ENCODE assay signal across 1 cellular context in genomic region chr1:145425436-145426029, GRCh38.
TF ChIP-seq lines count a peak whose summit lies in the region.

A gene with protein sequence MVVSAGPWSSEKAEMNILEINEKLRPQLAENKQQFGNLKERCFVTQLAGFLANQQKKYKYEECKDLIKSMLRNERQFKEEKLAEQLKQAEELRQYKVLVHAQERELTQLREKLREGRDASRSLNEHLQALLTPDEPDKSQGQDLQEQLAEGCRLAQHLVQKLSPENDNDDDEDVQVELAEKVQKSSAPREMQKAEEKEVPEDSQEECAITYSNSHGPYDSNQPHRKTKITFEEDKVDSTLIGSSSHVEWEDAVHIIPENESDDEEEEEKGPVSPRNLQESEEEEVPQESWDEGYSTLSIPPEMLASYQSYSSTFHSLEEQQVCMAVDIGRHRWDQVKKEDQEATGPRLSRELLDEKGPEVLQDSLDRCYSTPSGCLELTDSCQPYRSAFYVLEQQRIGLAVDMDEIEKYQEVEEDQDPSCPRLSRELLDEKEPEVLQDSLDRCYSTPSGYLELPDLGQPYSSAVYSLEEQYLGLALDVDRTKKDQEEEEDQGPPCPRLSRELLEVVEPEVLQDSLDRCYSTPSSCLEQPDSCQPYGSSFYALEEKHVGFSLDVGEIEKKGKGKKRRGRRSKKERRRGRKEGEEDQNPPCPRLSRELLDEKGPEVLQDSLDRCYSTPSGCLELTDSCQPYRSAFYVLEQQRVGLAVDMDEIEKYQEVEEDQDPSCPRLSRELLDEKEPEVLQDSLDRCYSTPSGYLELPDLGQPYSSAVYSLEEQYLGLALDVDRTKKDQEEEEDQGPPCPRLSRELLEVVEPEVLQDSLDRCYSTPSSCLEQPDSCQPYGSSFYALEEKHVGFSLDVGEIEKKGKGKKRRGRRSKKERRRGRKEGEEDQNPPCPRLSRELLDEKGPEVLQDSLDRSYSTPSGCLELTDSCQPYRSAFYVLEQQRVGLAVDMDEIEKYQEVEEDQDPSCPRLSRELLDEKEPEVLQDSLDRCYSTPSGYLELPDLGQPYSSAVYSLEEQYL (N-terminal part only) (minus strand): TSS chr1:145425603. CDS start chr1:145405272, 20,331 bp downstream.

TF ChIP-seq in K562, 482 proteins besides CTCF, POLR2A, EP300 and RAD21 (continued from another document and continues in another):
- TF ChIP-seq, protein P1, sequence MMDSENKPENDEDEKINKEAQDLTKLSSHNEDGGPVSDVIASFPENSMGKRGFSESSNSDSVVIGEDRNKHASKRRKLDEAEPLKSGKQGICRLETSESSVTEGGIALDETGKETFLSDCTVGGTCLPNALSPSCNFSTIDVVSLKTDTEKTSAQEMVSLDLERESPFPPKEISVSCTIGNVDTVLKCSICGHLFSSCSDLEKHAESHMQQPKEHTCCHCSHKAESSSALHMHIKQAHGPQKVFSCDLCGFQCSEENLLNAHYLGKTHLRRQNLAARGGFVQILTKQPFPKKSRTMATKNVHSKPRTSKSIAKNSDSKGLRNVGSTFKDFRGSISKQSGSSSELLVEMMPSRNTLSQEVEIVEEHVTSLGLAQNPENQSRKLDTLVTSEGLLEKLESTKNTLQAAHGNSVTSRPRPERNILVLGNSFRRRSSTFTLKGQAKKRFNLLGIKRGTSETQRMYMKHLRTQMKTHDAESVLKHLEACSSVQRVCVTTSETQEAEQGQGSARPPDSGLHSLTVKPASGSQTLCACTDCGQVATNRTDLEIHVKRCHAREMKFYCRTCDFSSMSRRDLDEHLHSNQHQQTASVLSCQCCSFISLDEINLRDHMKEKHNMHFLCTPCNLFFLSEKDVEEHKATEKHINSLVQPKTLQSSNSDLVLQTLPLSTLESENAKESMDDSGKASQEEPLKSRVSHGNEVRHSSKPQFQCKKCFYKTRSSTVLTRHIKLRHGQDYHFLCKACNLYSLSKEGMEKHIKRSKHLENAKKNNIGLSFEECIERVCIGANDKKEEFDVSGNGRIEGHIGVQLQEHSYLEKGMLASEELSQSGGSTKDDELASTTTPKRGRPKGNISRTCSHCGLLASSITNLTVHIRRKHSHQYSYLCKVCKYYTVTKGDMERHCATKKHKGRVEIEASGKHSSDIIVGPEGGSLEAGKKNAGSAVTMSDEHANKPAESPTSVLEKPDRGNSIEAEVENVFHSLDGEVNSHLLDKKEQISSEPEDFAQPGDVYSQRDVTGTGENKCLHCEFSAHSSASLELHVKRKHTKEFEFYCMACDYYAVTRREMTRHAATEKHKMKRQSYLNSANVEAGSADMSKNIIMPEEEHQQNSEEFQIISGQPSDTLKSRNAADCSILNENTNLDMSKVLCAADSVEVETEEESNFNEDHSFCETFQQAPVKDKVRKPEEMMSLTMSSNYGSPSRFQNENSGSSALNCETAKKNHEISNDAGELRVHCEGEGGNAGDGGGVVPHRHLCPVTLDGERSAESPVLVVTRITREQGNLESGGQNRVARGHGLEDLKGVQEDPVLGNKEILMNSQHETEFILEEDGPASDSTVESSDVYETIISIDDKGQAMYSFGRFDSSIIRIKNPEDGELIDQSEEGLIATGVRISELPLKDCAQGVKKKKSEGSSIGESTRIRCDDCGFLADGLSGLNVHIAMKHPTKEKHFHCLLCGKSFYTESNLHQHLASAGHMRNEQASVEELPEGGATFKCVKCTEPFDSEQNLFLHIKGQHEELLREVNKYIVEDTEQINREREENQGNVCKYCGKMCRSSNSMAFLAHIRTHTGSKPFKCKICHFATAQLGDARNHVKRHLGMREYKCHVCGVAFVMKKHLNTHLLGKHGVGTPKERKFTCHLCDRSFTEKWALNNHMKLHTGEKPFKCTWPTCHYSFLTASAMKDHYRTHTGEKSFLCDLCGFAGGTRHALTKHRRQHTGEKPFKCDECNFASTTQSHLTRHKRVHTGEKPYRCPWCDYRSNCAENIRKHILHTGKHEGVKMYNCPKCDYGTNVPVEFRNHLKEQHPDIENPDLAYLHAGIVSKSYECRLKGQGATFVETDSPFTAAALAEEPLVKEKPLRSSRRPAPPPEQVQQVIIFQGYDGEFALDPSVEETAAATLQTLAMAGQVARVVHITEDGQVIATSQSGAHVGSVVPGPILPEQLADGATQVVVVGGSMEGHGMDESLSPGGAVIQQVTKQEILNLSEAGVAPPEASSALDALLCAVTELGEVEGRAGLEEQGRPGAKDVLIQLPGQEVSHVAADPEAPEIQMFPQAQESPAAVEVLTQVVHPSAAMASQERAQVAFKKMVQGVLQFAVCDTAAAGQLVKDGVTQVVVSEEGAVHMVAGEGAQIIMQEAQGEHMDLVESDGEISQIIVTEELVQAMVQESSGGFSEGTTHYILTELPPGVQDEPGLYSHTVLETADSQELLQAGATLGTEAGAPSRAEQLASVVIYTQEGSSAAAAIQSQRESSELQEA (IDR thresholded peaks at IDR 0.05; ENCODE audit: low read depth): no peak; the same call in 1 of the 2 replicates
- no peak for TF ChIP-seq ZNF830 (CRISPR knock-in tag; IDR thresholded peaks at IDR 0.05)
- TF ChIP-seq THAP12 (CRISPR knock-in tag; IDR thresholded peaks at IDR 0.05): peak; percentile 29; the same call in 1 of the 2 replicates
- no peak for TF ChIP-seq TAF9B (IDR thresholded peaks at IDR 0.05; ENCODE audit: partially characterized antibody)
- no peak for TF ChIP-seq HBP1 (CRISPR knock-in tag; IDR thresholded peaks at IDR 0.05)
- TF ChIP-seq, protein P2, sequence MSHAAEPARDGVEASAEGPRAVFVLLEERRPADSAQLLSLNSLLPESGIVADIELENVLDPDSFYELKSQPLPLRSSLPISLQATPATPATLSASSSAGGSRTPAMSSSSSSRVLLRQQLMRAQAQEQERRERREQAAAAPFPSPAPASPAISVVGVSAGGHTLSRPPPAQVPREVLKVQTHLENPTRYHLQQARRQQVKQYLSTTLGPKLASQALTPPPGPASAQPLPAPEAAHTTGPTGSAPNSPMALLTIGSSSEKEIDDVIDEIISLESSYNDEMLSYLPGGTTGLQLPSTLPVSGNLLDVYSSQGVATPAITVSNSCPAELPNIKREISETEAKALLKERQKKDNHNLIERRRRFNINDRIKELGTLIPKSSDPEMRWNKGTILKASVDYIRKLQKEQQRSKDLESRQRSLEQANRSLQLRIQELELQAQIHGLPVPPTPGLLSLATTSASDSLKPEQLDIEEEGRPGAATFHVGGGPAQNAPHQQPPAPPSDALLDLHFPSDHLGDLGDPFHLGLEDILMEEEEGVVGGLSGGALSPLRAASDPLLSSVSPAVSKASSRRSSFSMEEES (CRISPR knock-in tag; IDR thresholded peaks at IDR 0.05): no peak
- no peak for TF ChIP-seq CEBPZ (IDR thresholded peaks at IDR 0.05; ENCODE audit: borderline replicate concordance, low read depth, low read length)
- TF ChIP-seq TAF1 (IDR thresholded peaks at IDR 0.05; ENCODE audit: control insufficient read depth, extremely low read depth, insufficient read depth, low read length, severe bottlenecking): no peak
- no peak for TF ChIP-seq ZBTB12 (CRISPR knock-in tag; IDR thresholded peaks at IDR 0.05)
- TF ChIP-seq UBTF (IDR thresholded peaks at IDR 0.05; ENCODE audit: borderline replicate concordance in 1 of 2, low read depth in 2 of 2, low read length in 2 of 2): 0 out of 4 replicates have a peak, but pooled peaks of 1 of the 2 experiments have one; percentile 37
- no peak for TF ChIP-seq ZNF124 (CRISPR knock-in tag; IDR thresholded peaks at IDR 0.05)
- TF ChIP-seq HDAC2 (IDR thresholded peaks at IDR 0.05): 0 out of 2 replicates have a peak, but pooled peaks have one; percentile 20
- no peak for TF ChIP-seq PPARD (CRISPR knock-in tag; IDR thresholded peaks at IDR 0.05)
- TF ChIP-seq POLR2G (IDR thresholded peaks at IDR 0.05; ENCODE audit: low read depth, low read length): peak; percentile 67
- no peak for TF ChIP-seq ZSCAN29 (IDR thresholded peaks at IDR 0.05)
- no peak for TF ChIP-seq ZNF431 (CRISPR knock-in tag; IDR thresholded peaks at IDR 0.05)
- peak; percentile 97 for TF ChIP-seq MEIS2 (IDR thresholded peaks at IDR 0.05; ENCODE audit: partially characterized antibody)
- TF ChIP-seq CHCHD3 (CRISPR knock-in tag; IDR thresholded peaks at IDR 0.05): no peak
- no peak for TF ChIP-seq EP400 (IDR thresholded peaks at IDR 0.05)
- no peak for TF ChIP-seq SREBF1 (IDR thresholded peaks at IDR 0.05; ENCODE audit: borderline replicate concordance, low read depth, low read length)
- TF ChIP-seq ARID1B (IDR thresholded peaks at IDR 0.05): no peak
- TF ChIP-seq, protein P3, sequence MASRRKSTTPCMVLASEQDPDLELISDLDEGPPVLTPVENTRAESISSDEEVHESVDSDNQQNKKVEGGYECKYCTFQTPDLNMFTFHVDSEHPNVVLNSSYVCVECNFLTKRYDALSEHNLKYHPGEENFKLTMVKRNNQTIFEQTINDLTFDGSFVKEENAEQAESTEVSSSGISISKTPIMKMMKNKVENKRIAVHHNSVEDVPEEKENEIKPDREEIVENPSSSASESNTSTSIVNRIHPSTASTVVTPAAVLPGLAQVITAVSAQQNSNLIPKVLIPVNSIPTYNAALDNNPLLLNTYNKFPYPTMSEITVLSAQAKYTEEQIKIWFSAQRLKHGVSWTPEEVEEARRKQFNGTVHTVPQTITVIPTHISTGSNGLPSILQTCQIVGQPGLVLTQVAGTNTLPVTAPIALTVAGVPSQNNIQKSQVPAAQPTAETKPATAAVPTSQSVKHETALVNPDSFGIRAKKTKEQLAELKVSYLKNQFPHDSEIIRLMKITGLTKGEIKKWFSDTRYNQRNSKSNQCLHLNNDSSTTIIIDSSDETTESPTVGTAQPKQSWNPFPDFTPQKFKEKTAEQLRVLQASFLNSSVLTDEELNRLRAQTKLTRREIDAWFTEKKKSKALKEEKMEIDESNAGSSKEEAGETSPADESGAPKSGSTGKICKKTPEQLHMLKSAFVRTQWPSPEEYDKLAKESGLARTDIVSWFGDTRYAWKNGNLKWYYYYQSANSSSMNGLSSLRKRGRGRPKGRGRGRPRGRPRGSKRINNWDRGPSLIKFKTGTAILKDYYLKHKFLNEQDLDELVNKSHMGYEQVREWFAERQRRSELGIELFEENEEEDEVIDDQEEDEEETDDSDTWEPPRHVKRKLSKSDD (conservative IDR thresholded peaks at IDR 0.05; ENCODE audit: low read length): no peak
